In genomic region chr12:58424735-58425379, GRCh38 we compare ENCODE assay signal across 10 cellular contexts.
A peak's percentile ranks its signal among the peaks of the same experiment; 100 is the strongest.
DNase-seq lines count a peak whose midpoint lies in the region; ATAC-seq and TF ChIP-seq lines count a peak whose summit lies in the region.
"Had no signal": no experiment of that assay in that cellular context is flagged by ENCODE, and none has a peak within 500 bp of the region (broad histone marks: within the 10 kb centered on the region; RNA-seq: fewer than 3 reads in every experiment).

No MANE protein-coding gene starts in this region.

- no peak for TF ChIP-seq POLR2A in uterus (IDR thresholded peaks at IDR 0.05)

- H3K4me3 Mint-ChIP-seq in activated T-cell treated with anti-CD3 and anti-CD28 coated beads, Interleukin-2, amount 50 U/mL, for 24 hours: no peak overlapping the region
- H3K4me3 Mint-ChIP-seq in activated naive CD8-positive, alpha-beta T cell treated with anti-CD3 and anti-CD28 coated beads, Interleukin-2, amount 50 U/mL, for 24 hours: no peak overlapping the region
- H3K4me3 Mint-ChIP-seq: activated naive CD8-positive, alpha-beta T cell had no signal

- no peaks in the 10 kb centered on the region for H3K27me3 ChIP-seq in uterus

- peaks cover 29% of the 10 kb centered on the region for H3K4me1 Mint-ChIP-seq in activated T-cell treated with anti-CD3 and anti-CD28 coated beads, Interleukin-2, amount 50 U/mL, for 24 hours (ENCODE audit: low read depth)
- peaks cover 15% of the 10 kb centered on the region for H3K4me1 Mint-ChIP-seq in activated naive CD8-positive, alpha-beta T cell treated with anti-CD3 and anti-CD28 coated beads, Interleukin-2, amount 50 U/mL, for 24 hours

- H3K9me3 Mint-ChIP-seq in activated T-cell treated with anti-CD3 and anti-CD28 coated beads, Interleukin-2, amount 50 U/mL, for 24 hours: no peaks in the 10 kb centered on the region
- H3K9me3 Mint-ChIP-seq in activated naive CD8-positive, alpha-beta T cell treated with anti-CD3 and anti-CD28 coated beads, Interleukin-2, amount 50 U/mL, for 24 hours: no peaks in the 10 kb centered on the region

- DNase-seq in activated T-cell treated with anti-CD3 and anti-CD28 coated beads, Interleukin-2, amount 50 U/mL, for 24 hours: no peak
- no peak for DNase-seq in activated T-cell treated with anti-CD3 and anti-CD28 coated beads, Interleukin-2, amount 50 U/mL, for 48 hours
- DNase-seq in uterus: no peak
- DNase-seq in activated naive CD8-positive, alpha-beta T cell treated with anti-CD3 and anti-CD28 coated beads, Interleukin-2, amount 50 U/mL, for 24 hours: no peak
- no peak for DNase-seq in SIG-M5 treated with dmso at 0.1 percent for 504 hours (lab: John Stamatoyannopoulos, UW; ENCODE audit: unreplicated experiment)
- DNase-seq in stimulated activated CD8-positive, alpha-beta memory T cell treated with anti-CD3 and anti-CD28 coated beads, Interleukin-4, amount 100 ng/mL, for 48 hours: no peak

- H3K36me3 Mint-ChIP-seq in activated T-cell treated with anti-CD3 and anti-CD28 coated beads, Interleukin-2, amount 50 U/mL, for 24 hours (ENCODE audit: low read depth): no peaks in the 10 kb centered on the region
- H3K36me3 Mint-ChIP-seq in activated naive CD8-positive, alpha-beta T cell treated with anti-CD3 and anti-CD28 coated beads, Interleukin-2, amount 50 U/mL, for 24 hours (ENCODE audit: low read depth): no peaks in the 10 kb centered on the region
- H3K36me3 Mint-ChIP-seq: activated naive CD8-positive, alpha-beta T cell had no signal

- H3K36me3 ChIP-seq in uterus: no peaks in the 10 kb centered on the region

- H3K4me1 ChIP-seq in uterus: peaks cover 0 to 6% of the 10 kb centered on the region in 2 donors
- H3K4me1 ChIP-seq: parathyroid adenoma had no signal

- intact Hi-C loops in uterus (cut with DNase I; ENCODE audit: low total_unique reads): no loop called here

- peak; percentile 24 for ATAC-seq in HG03521 (IDR thresholded peaks at IDR 0.05; ENCODE audit: unreplicated experiment)
- peak; percentile 56 for ATAC-seq in esophagus mucosa
- ATAC-seq in activated naive CD8-positive, alpha-beta T cell treated with anti-CD3 and anti-CD28 coated beads, Interleukin-2, amount 50 U/mL, for 24 hours: no peak

- H3K4me3 ChIP-seq in uterus: no peak overlapping the region

- H3K27me3 Mint-ChIP-seq in activated T-cell treated with anti-CD3 and anti-CD28 coated beads, Interleukin-2, amount 50 U/mL, for 24 hours: peaks cover 17% of the 10 kb centered on the region
- peaks cover 12% of the 10 kb centered on the region for H3K27me3 Mint-ChIP-seq in activated naive CD8-positive, alpha-beta T cell treated with anti-CD3 and anti-CD28 coated beads, Interleukin-2, amount 50 U/mL, for 24 hours

- TF ChIP-seq CTCF in uterus (IDR thresholded peaks at IDR 0.05): no peak

- no peaks in the 10 kb centered on the region for H3K9me3 ChIP-seq in uterus

- H3K27ac Mint-ChIP-seq in activated T-cell treated with anti-CD3 and anti-CD28 coated beads, Interleukin-2, amount 50 U/mL, for 24 hours: peak overlapping the region; percentile 83
- no peak overlapping the region for H3K27ac Mint-ChIP-seq in activated naive CD8-positive, alpha-beta T cell treated with anti-CD3 and anti-CD28 coated beads, Interleukin-2, amount 50 U/mL, for 24 hours
- H3K27ac Mint-ChIP-seq: activated naive CD8-positive, alpha-beta T cell had no signal

- peak overlapping the region; percentile 34 to 66 for H3K27ac ChIP-seq in uterus
- H3K27ac ChIP-seq: parathyroid adenoma had no signal
